ENCODE assay signal across 17 cellular contexts in genomic region chr2:213545481-213545880, GRCh38.
DNase-seq lines count a peak whose midpoint lies in the region; ATAC-seq and TF ChIP-seq lines count a peak whose summit lies in the region.
"Had no signal": no experiment of that assay in that cellular context is flagged by ENCODE, and none has a peak within 500 bp of the region (broad histone marks: within the 10 kb centered on the region; RNA-seq: fewer than 3 reads in every experiment).

No MANE protein-coding gene starts in this region.

- no peaks in the 10 kb centered on the region for H3K27me3 ChIP-seq in endodermal cell (ENCODE audit: control insufficient read depth, insufficient read depth, low read length, poor library complexity, severe bottlenecking)
- H3K27me3 ChIP-seq: BE2C, Peyer's patch had no signal

- no peaks in the 10 kb centered on the region for H3K36me3 Mint-ChIP-seq in endodermal cell (ENCODE audit: low read depth)
- H3K36me3 Mint-ChIP-seq: CD8-positive, alpha-beta T cell had no signal

- no peak overlapping the region for H3K9ac ChIP-seq in endodermal cell (ENCODE audit: extremely low read depth, low read length, poor library complexity, severe bottlenecking)

- H3K9me3 Mint-ChIP-seq in endodermal cell: no peaks in the 10 kb centered on the region
- H3K9me3 Mint-ChIP-seq: CD8-positive, alpha-beta T cell had no signal

- DNase-seq in NCI-H748 treated with DMSO at 0.1 percent for 48 hours (lab: John Stamatoyannopoulos, UW): peak; percentile 81
- no peak for DNase-seq in endodermal cell
- no peak for DNase-seq in pons (ENCODE audit: low spot score)
- no peak for DNase-seq in NCI-H2227 (lab: John Stamatoyannopoulos, UW; ENCODE audit: unreplicated experiment)
- DNase-seq: BE2C; CD8-positive, alpha-beta T cell; NCI-H1417 treated with DMSO at 0.1 percent for 48 hours; NK-92 treated with Interleukin-12 subunit alpha and Interleukin-12 subunit beta, amount 100 ng/mL, for 24 hours; Peyer's patch; Right ventricle myocardium superior; T-helper 17 cell had no signal

- TF ChIP-seq CTCF in endodermal cell (conservative IDR thresholded peaks at IDR 0.05): no peak

- H3K9me3 ChIP-seq in endodermal cell (ENCODE audit: control insufficient read depth, low read length): no peaks in the 10 kb centered on the region
- H3K9me3 ChIP-seq: BE2C, HAP-1, Peyer's patch had no signal

- no peaks in the 10 kb centered on the region for H3K36me3 ChIP-seq in endodermal cell (ENCODE audit: control insufficient read depth, insufficient read depth, low read length)
- H3K36me3 ChIP-seq: BE2C, HAP-1, Peyer's patch had no signal

- peaks cover 14% of the 10 kb centered on the region for H3K4me1 Mint-ChIP-seq in endodermal cell
- H3K4me1 Mint-ChIP-seq: T-helper 17 cell had no signal

- WGBS in endodermal cell (ENCODE audit: insufficient coverage in 1 of 2, insufficient read length in 1 of 2), 2 experiments: 79% methylated on average over 2 of the region's 2 CpGs; no CpG with 5 or more reads in 1 of the 2 experiments

- no peaks in the 10 kb centered on the region for H3K4me1 ChIP-seq in endodermal cell (ENCODE audit: control insufficient read depth, insufficient read depth, low read length)
- H3K4me1 ChIP-seq: BE2C, HAP-1, Peyer's patch had no signal

- H3K27ac ChIP-seq in endodermal cell (ENCODE audit: low read depth, low read length): no peak overlapping the region
- H3K27ac ChIP-seq: Peyer's patch had no signal

- H3K4me3 Mint-ChIP-seq in endodermal cell: no peak overlapping the region
- H3K4me3 Mint-ChIP-seq: CD8-positive, alpha-beta T cell; T-helper 17 cell had no signal

- H3K27ac Mint-ChIP-seq in endodermal cell: peak overlapping the region; percentile 18
- H3K27ac Mint-ChIP-seq: CD8-positive, alpha-beta T cell; T-helper 17 cell had no signal

- no peaks in the 10 kb centered on the region for H3K27me3 Mint-ChIP-seq in endodermal cell (ENCODE audit: insufficient read depth)
- H3K27me3 Mint-ChIP-seq: T-helper 17 cell had no signal

- ATAC-seq in GM18519 (IDR thresholded peaks at IDR 0.05; ENCODE audit: low FRiP score, unreplicated experiment) (peak; percentile 44), HG03159 (IDR thresholded peaks at IDR 0.05; ENCODE audit: unreplicated experiment) (peak; percentile 56), GM18873 (IDR thresholded peaks at IDR 0.05; ENCODE audit: low FRiP score, unreplicated experiment) (no peak), HG02981 (IDR thresholded peaks at IDR 0.05; ENCODE audit: unreplicated experiment) (no peak)
- ATAC-seq: CD8-positive, alpha-beta T cell; K562; T-helper 17 cell had no signal

- no peak overlapping the region for H3K4me3 ChIP-seq in endodermal cell (ENCODE audit: low read length)
- H3K4me3 ChIP-seq: HAP-1, K562, Peyer's patch had no signal

Comparison
In these comparisons a context has a peak if more than half of its experiments do, and no peak if none do; other contexts are left out.
1. ATAC-seq: peak in GM18519 (single experiment) and HG03159 (single experiment); none in GM18873 (single experiment) and HG02981 (single experiment).